8 cellular contexts compared by ENCODE assay signal in genomic region chr18:46174317-46175039, GRCh38.
A peak's percentile ranks its signal among the peaks of the same experiment; 100 is the strongest.
DNase-seq lines count a peak whose midpoint lies in the region; ATAC-seq and TF ChIP-seq lines count a peak whose summit lies in the region.

No MANE protein-coding gene starts in this region.

- H3K9ac ChIP-seq in HUES64 (ENCODE audit: low read depth, low read length), result peak overlapping the region; percentile 96

- no peaks in the 10 kb centered on the region for H3K36me3 ChIP-seq in HUES64 (ENCODE audit: insufficient read depth, low read length)

- peak; percentile 63 for DNase-seq in AG20443 (ENCODE audit: low spot score)
- peak; percentile 39 to 47 for DNase-seq in cardiac fibroblast (ENCODE audit: low read depth in 2 of 2)
- DNase-seq in kidney tubule cell (ENCODE audit: low spot score), result peak; percentile 43
- peak; percentile 26 to 39 for DNase-seq in stimulated activated CD4-positive, alpha-beta T cell treated with anti-CD3 and anti-CD28 coated beads, Interleukin-4, amount 100 ng/mL, for 4 hours
- no peak for DNase-seq in A172 (ENCODE audit: low spot score)

- peak overlapping the region; percentile 87 for H3K4me3 ChIP-seq in HUES64 (ENCODE audit: low read length)
- peak overlapping the region; percentile 93 for H3K4me3 ChIP-seq in WI38 (ENCODE audit: low read depth, low read length)
- H3K4me3 ChIP-seq in cardiac fibroblast (replicated peaks in 1 of 2; ENCODE audit: low read depth in 2 of 2, low read length in 2 of 2), result peak overlapping the region; percentile 94 to 97

- TF ChIP-seq CTCF in WI38 (IDR thresholded peaks at IDR 0.05; ENCODE audit: low read depth, low read length) (no peak), cardiac fibroblast (IDR thresholded peaks at IDR 0.05; ENCODE audit: low read depth, low read length) (no peak)

- no peaks in the 10 kb centered on the region for H3K27me3 ChIP-seq in HUES64 (ENCODE audit: insufficient read depth, low read length)

- under 1% methylated on average over 71 of the region's 71 CpGs for WGBS in HUES64

- peak overlapping the region; percentile 91 for H3K27ac ChIP-seq in HUES64 (ENCODE audit: low read depth, low read length)

- H3K4me1 ChIP-seq in HUES64 (ENCODE audit: insufficient read depth, low read length), result peaks cover 3% of the 10 kb centered on the region; the same call in 1 of the 2 replicates

- H3K9me3 ChIP-seq in HUES64 (ENCODE audit: insufficient read depth, low read depth, low read length), result no peaks in the 10 kb centered on the region

- ATAC-seq in GM19395 (IDR thresholded peaks at IDR 0.05; ENCODE audit: unreplicated experiment), result peak; percentile 36
